ENCODE assay signal across 25 cellular contexts in the genomic region with DNA sequence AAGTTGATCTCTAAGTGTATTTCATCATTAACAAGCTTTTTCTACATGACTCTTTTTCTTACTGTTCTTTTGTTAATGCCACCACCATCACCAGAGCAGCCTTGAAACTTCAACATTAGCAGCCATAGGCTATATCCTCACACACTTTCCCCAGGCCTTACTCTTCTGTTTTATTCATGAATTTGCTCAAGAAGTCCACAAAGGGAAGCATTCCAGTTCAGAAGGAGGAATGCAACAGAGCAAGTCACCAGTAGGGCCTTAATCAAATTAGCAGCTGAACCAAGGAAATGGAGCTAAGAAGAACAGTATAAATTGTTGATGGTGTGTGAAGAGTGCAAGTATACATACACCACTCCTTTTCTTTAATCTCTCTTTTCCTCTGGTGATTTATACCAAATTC.
"Had no signal": no experiment of that assay in that cellular context is flagged by ENCODE, and none has a peak within 500 bp of the region (broad histone marks: within the 10 kb centered on the region; RNA-seq: fewer than 3 reads in every experiment).

No MANE protein-coding gene starts in this region.

- H3K27ac ChIP-seq: brain microvascular endothelial cell, left lung, pancreas, right lobe of liver, skin epidermis, thyroid gland had no signal

- H3K27me3 Mint-ChIP-seq: activated CD4-positive, alpha-beta memory T cell treated with anti-CD3 and anti-CD28 coated beads for 36 hours; activated naive CD8-positive, alpha-beta T cell treated with anti-CD3 and anti-CD28 coated beads, Interleukin-2, amount 10 ng/mL, durations not matched to agents 7 days and 5 days; stimulated activated naive CD8-positive, alpha-beta T cell treated with anti-CD3 and anti-CD28 coated beads, Interleukin-15, Interleukin-2, amounts not matched to agents 100 ng/mL and 50 ng/mL, for 24 hours had no signal

- ATAC-seq: activated T-cell treated with anti-CD3 and anti-CD28 coated beads, Interleukin-2, amount 50 U/mL, for 72 hours; esophagus mucosa; left lung; natural killer cell; pancreas; right lobe of liver had no signal

- H3K9me3 Mint-ChIP-seq: activated CD4-positive, alpha-beta memory T cell treated with anti-CD3 and anti-CD28 coated beads for 36 hours; activated naive CD4-positive, alpha-beta T cell treated with anti-CD3 and anti-CD28 coated beads for 36 hours; activated naive CD8-positive, alpha-beta T cell treated with anti-CD3 and anti-CD28 coated beads, Interleukin-2, amount 10 ng/mL, durations not matched to agents 7 days and 5 days; activated T-cell treated with anti-CD3 and anti-CD28 coated beads, Interleukin-2, amount 50 U/mL, for 72 hours; natural killer cell; stimulated activated naive CD8-positive, alpha-beta T cell treated with anti-CD3 and anti-CD28 coated beads, Interleukin-15, Interleukin-2, amounts not matched to agents 100 ng/mL and 50 ng/mL, for 24 hours had no signal

- H3K27ac Mint-ChIP-seq: activated CD4-positive, alpha-beta memory T cell treated with anti-CD3 and anti-CD28 coated beads for 36 hours; activated naive CD4-positive, alpha-beta T cell treated with anti-CD3 and anti-CD28 coated beads for 36 hours; activated naive CD8-positive, alpha-beta T cell treated with anti-CD3 and anti-CD28 coated beads, Interleukin-2, amount 10 ng/mL, durations not matched to agents 7 days and 5 days; activated T-cell treated with anti-CD3 and anti-CD28 coated beads, Interleukin-2, amount 50 U/mL, for 72 hours; natural killer cell; stimulated activated naive CD8-positive, alpha-beta T cell treated with anti-CD3 and anti-CD28 coated beads, Interleukin-15, Interleukin-2, amounts not matched to agents 100 ng/mL and 50 ng/mL, for 24 hours had no signal

- FAIRE-seq: colon, endothelial cell of umbilical vein had no signal

- H3K36me3 ChIP-seq: brain microvascular endothelial cell, left lung, pancreas, right lobe of liver, thyroid gland had no signal

- DNase-seq: activated CD4-positive, alpha-beta memory T cell treated with anti-CD3 and anti-CD28 coated beads for 36 hours; activated CD4-positive, alpha-beta T cell treated with anti-CD3 and anti-CD28 coated beads for 4 hours; activated CD4-positive, CD25-positive, alpha-beta regulatory T cell; activated effector memory CD4-positive, alpha-beta T cell treated with Interleukin-2 at 50 U/mL for 16 hours; activated naive CD4-positive, alpha-beta T cell treated with anti-CD3 and anti-CD28 coated beads for 36 hours; activated naive CD8-positive, alpha-beta T cell treated with anti-CD3 and anti-CD28 coated beads, Interleukin-2, amount 10 ng/mL, durations not matched to agents 7 days and 5 days; activated T-cell treated with anti-CD3 and anti-CD28 coated beads, Interleukin-2, amount 50 U/mL, for 72 hours; brain microvascular endothelial cell; caudate nucleus; effector memory CD4-positive, alpha-beta T cell; foreskin melanocyte; kidney glomerular epithelial cell; left lung; natural killer cell; pancreas; right lobe of liver; stimulated activated CD4-positive, alpha-beta T cell treated with anti-CD3 and anti-CD28 coated beads, Interleukin-1b, Interleukin-23, amount 100 ng/mL, for 48 hours; substantia nigra; thyroid gland had no signal

- H3K4me3 Mint-ChIP-seq: activated CD4-positive, alpha-beta memory T cell treated with anti-CD3 and anti-CD28 coated beads for 36 hours; activated naive CD4-positive, alpha-beta T cell treated with anti-CD3 and anti-CD28 coated beads for 36 hours; activated naive CD8-positive, alpha-beta T cell treated with anti-CD3 and anti-CD28 coated beads, Interleukin-2, amount 10 ng/mL, durations not matched to agents 7 days and 5 days; activated T-cell treated with anti-CD3 and anti-CD28 coated beads, Interleukin-2, amount 50 U/mL, for 72 hours; natural killer cell; stimulated activated naive CD8-positive, alpha-beta T cell treated with anti-CD3 and anti-CD28 coated beads, Interleukin-15, Interleukin-2, amounts not matched to agents 100 ng/mL and 50 ng/mL, for 24 hours had no signal

- H3K4me3 ChIP-seq: left lung, lung, pancreas, right lobe of liver, skin epidermis, thyroid gland had no signal

- H3K9me3 ChIP-seq: left lung, pancreas, right lobe of liver, thyroid gland had no signal

- H3K27me3 ChIP-seq: brain microvascular endothelial cell, left lung, pancreas, right lobe of liver, thyroid gland had no signal

- H3K36me3 Mint-ChIP-seq: activated CD4-positive, alpha-beta memory T cell treated with anti-CD3 and anti-CD28 coated beads for 36 hours; activated naive CD8-positive, alpha-beta T cell treated with anti-CD3 and anti-CD28 coated beads, Interleukin-2, amount 10 ng/mL, durations not matched to agents 7 days and 5 days; natural killer cell had no signal

- H3K4me1 ChIP-seq: left lung, pancreas, right lobe of liver had no signal
